11 cellular contexts compared by ENCODE assay signal in the genomic region with DNA sequence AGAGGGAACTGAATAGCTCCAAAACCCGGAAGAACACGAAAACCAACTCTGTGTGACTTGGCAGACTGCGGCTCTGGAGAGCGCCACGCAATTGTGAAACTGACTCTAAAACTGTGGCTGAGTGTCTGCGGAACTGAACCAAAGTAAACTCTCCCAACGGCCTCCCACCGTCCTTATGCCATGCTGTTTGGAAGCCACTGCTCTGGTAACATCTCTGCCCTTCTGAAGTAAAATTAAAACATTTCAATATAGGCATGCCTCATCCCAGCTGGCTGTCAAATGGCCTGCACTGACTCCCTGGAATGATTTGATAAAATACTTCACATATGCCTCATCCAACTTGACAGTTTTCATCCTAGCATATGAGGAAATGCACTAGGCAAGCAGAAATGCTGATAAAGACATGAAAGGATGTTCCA.
DNase-seq lines count a peak whose midpoint lies in the region; ATAC-seq and TF ChIP-seq lines count a peak whose summit lies in the region.
"Had no signal": no experiment of that assay in that cellular context is flagged by ENCODE, and none has a peak within 500 bp of the region (broad histone marks: within the 10 kb centered on the region; RNA-seq: fewer than 3 reads in every experiment).

No MANE protein-coding gene starts in this region.

- 29% methylated on average over 8 of the region's 8 CpGs for WGBS in liver

- TF ChIP-seq RAD21 in liver (IDR thresholded peaks at IDR 0.05), result peak in 1 of 2 donors; percentile 58

- peaks cover 7% of the 10 kb centered on the region for H3K4me1 Mint-ChIP-seq in stimulated activated effector memory CD8-positive, alpha-beta T cell treated with anti-CD3 and anti-CD28 coated beads, Interleukin-12 subunit alpha, Interleukin-12 subunit beta, amount 100 ng/mL, for 72 hours

- no peak overlapping the region for H3K4me3 Mint-ChIP-seq in stimulated activated effector memory CD8-positive, alpha-beta T cell treated with anti-CD3 and anti-CD28 coated beads, Interleukin-12 subunit alpha, Interleukin-12 subunit beta, amount 100 ng/mL, for 72 hours

- intact Hi-C loops in Right ventricle myocardium superior (cut with DNase I), result no loop called here

- peak overlapping the region in 1 of 2 donors; percentile 45 for H3K9ac ChIP-seq in liver (ENCODE audit: low read depth in 1 of 2, low read length in 2 of 2)

- CTCF ChIA-PET in HEK293T (lab: Yijun Ruan, JAX), result no interaction called here

- no peak overlapping the region for H3K27ac Mint-ChIP-seq in stimulated activated effector memory CD8-positive, alpha-beta T cell treated with anti-CD3 and anti-CD28 coated beads, Interleukin-12 subunit alpha, Interleukin-12 subunit beta, amount 100 ng/mL, for 72 hours

- no peak for DNase-seq in Right ventricle myocardium superior
- DNase-seq in right atrium auricular region (ENCODE audit: low spot score), result no peak
- DNase-seq in HEK293T (ENCODE audit: extremely low spot score), result no peak
- no peak for DNase-seq in stimulated activated effector memory CD8-positive, alpha-beta T cell treated with anti-CD3 and anti-CD28 coated beads, Interleukin-12 subunit alpha, Interleukin-12 subunit beta, amount 100 ng/mL, for 72 hours (ENCODE audit: low spot score in 2 of 2)
- DNase-seq: AML-193, NCI-H187, sigmoid colon had no signal

- H3K36me3 ChIP-seq in right atrium auricular region, result no peaks in the 10 kb centered on the region
- no peaks in the 10 kb centered on the region for H3K36me3 ChIP-seq in liver (ENCODE audit: control insufficient read depth in 4 of 4, insufficient read depth in 3 of 4, low read depth in 1 of 4, low read length in 3 of 4)

- no peak for TF ChIP-seq CTCF in right atrium auricular region (IDR thresholded peaks at IDR 0.05)
- no peak for TF ChIP-seq CTCF in VCaP (conservative IDR thresholded peaks at IDR 0.05)
- no peak for TF ChIP-seq CTCF in liver (IDR thresholded peaks at IDR 0.05; ENCODE audit: low read depth, low read length, missing input control)

- POLR2A ChIA-PET in HEK293T (lab: Yijun Ruan, JAX), result no interaction called here

- ATAC-seq in Right ventricle myocardium superior (ENCODE audit: poor library complexity) (peak; percentile 64), GM21529 (IDR thresholded peaks at IDR 0.05; ENCODE audit: unreplicated experiment) (no peak), HG02852 (IDR thresholded peaks at IDR 0.05; ENCODE audit: unreplicated experiment) (no peak)
- ATAC-seq in stimulated activated effector memory CD8-positive, alpha-beta T cell treated with anti-CD3 and anti-CD28 coated beads, Interleukin-12 subunit alpha, Interleukin-12 subunit beta, amount 100 ng/mL, for 72 hours, result no peak

- H3K4me1 ChIP-seq in right atrium auricular region (peaks cover 0 to 14% of the 10 kb centered on the region in 2 donors), liver (ENCODE audit: control insufficient read depth in 4 of 4, insufficient read depth in 4 of 4, low read length in 3 of 4) (peaks cover 17 to 62% (median 60%) of the 10 kb centered on the region in 4 donors)

- H3K9me3 ChIP-seq in right atrium auricular region (no peaks in the 10 kb centered on the region), liver (ENCODE audit: control insufficient read depth in 4 of 4, low read length in 3 of 4) (no peaks in the 10 kb centered on the region)
- H3K9me3 ChIP-seq: sigmoid colon had no signal

- peaks cover 60% of the 10 kb centered on the region for H3K36me3 Mint-ChIP-seq in stimulated activated effector memory CD8-positive, alpha-beta T cell treated with anti-CD3 and anti-CD28 coated beads, Interleukin-12 subunit alpha, Interleukin-12 subunit beta, amount 100 ng/mL, for 72 hours

- H3K27me3 ChIP-seq in right atrium auricular region (no peaks in the 10 kb centered on the region), liver (ENCODE audit: control insufficient read depth in 4 of 4, insufficient read depth in 4 of 4, low read length in 3 of 4) (no peaks in the 10 kb centered on the region)
- H3K27me3 ChIP-seq: sigmoid colon had no signal

- H3K27ac ChIP-seq in right atrium auricular region (peak overlapping the region in 1 of 2 donors; percentile 51), VCaP (peak overlapping the region; percentile 44), liver (ENCODE audit: low read depth in 1 of 2, low read length in 2 of 2) (peak overlapping the region; percentile 69 to 86)
- H3K27ac ChIP-seq: sigmoid colon had no signal

- H3K9me3 Mint-ChIP-seq in stimulated activated effector memory CD8-positive, alpha-beta T cell treated with anti-CD3 and anti-CD28 coated beads, Interleukin-12 subunit alpha, Interleukin-12 subunit beta, amount 100 ng/mL, for 72 hours, result no peaks in the 10 kb centered on the region

- no peak overlapping the region for H3K4me3 ChIP-seq in right atrium auricular region
- no peak overlapping the region for H3K4me3 ChIP-seq in liver (ENCODE audit: low read depth in 1 of 3, low read length in 3 of 3)
- H3K4me3 ChIP-seq: sigmoid colon had no signal

TF ChIP-seq in liver, 16 proteins besides CTCF, POLR2A, EP300 and RAD21 (continues in another document):
- peak in 1 of 2 donors; percentile 58 for TF ChIP-seq JUND (IDR thresholded peaks at IDR 0.05)
- TF ChIP-seq, protein P1, sequence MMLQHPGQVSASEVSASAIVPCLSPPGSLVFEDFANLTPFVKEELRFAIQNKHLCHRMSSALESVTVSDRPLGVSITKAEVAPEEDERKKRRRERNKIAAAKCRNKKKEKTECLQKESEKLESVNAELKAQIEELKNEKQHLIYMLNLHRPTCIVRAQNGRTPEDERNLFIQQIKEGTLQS (IDR thresholded peaks at IDR 0.05), result no peak
- TF ChIP-seq GABPA (IDR thresholded peaks at IDR 0.05 in 1 of 2, conservative IDR thresholded peaks at IDR 0.05 in 1 of 2), result no peak
- TF ChIP-seq, protein P2, sequence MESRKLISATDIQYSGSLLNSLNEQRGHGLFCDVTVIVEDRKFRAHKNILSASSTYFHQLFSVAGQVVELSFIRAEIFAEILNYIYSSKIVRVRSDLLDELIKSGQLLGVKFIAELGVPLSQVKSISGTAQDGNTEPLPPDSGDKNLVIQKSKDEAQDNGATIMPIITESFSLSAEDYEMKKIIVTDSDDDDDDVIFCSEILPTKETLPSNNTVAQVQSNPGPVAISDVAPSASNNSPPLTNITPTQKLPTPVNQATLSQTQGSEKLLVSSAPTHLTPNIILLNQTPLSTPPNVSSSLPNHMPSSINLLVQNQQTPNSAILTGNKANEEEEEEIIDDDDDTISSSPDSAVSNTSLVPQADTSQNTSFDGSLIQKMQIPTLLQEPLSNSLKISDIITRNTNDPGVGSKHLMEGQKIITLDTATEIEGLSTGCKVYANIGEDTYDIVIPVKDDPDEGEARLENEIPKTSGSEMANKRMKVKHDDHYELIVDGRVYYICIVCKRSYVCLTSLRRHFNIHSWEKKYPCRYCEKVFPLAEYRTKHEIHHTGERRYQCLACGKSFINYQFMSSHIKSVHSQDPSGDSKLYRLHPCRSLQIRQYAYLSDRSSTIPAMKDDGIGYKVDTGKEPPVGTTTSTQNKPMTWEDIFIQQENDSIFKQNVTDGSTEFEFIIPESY (IDR thresholded peaks at IDR 0.05), result no peak
- TF ChIP-seq FOXA2 (IDR thresholded peaks at IDR 0.05), result no peak
- peak; percentile 61 to 65 for TF ChIP-seq HNF4A (conservative IDR thresholded peaks at IDR 0.05)
- no peak for TF ChIP-seq NR2F2 (IDR thresholded peaks at IDR 0.05)
- peak; percentile 57 for TF ChIP-seq YY1 (IDR thresholded peaks at IDR 0.05)
- peak; percentile 16 for TF ChIP-seq HNF4G (IDR thresholded peaks at IDR 0.05)
- no peak for TF ChIP-seq TAF1 (conservative IDR thresholded peaks at IDR 0.05)
- peak; percentile 86 for TF ChIP-seq RXRA (IDR thresholded peaks at IDR 0.05)

TF ChIP-seq in HEK293T, 16 proteins besides CTCF, POLR2A, EP300 and RAD21:
- TF ChIP-seq CTBP1 (IDR thresholded peaks at IDR 0.05; ENCODE audit: borderline replicate concordance), result no peak
- TF ChIP-seq TARDBP (IDR thresholded peaks at IDR 0.05), result no peak
- TF ChIP-seq ARNT (IDR thresholded peaks at IDR 0.05), result no peak
- no peak for TF ChIP-seq FOXA1 (IDR thresholded peaks at IDR 0.05)
- TF ChIP-seq, protein P3, sequence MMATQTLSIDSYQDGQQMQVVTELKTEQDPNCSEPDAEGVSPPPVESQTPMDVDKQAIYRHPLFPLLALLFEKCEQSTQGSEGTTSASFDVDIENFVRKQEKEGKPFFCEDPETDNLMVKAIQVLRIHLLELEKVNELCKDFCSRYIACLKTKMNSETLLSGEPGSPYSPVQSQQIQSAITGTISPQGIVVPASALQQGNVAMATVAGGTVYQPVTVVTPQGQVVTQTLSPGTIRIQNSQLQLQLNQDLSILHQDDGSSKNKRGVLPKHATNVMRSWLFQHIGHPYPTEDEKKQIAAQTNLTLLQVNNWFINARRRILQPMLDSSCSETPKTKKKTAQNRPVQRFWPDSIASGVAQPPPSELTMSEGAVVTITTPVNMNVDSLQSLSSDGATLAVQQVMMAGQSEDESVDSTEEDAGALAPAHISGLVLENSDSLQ (IDR thresholded peaks at IDR 0.05), result no peak
- no peak for TF ChIP-seq FOXK2 (IDR thresholded peaks at IDR 0.05)
TF ChIP-seq in HEK293T: peak in this region for 0.
